In genomic region chr2:37784071-37784758, GRCh38 we compare ENCODE assay signal across 14 cellular contexts.
A peak's percentile ranks its signal among the peaks of the same experiment; 100 is the strongest.
DNase-seq lines count a peak whose midpoint lies in the region; TF ChIP-seq lines count a peak whose summit lies in the region.
"Had no signal": no experiment of that assay in that cellular context is flagged by ENCODE, and none has a peak within 500 bp of the region (broad histone marks: within the 10 kb centered on the region; RNA-seq: fewer than 3 reads in every experiment).

No MANE protein-coding gene starts in this region.

- H4K20me1 ChIP-seq in SK-N-SH (ENCODE audit: insufficient read depth) (no peaks in the 10 kb centered on the region), OCI-LY7 (ENCODE audit: insufficient read depth, low read length) (no peaks in the 10 kb centered on the region)

- POLR2A ChIA-PET in SK-N-SH (lab: Yijun Ruan, JAX), result no interaction called here
- POLR2A ChIA-PET in Caco-2 (lab: Charles Lee), result no interaction called here
- POLR2A ChIA-PET in OCI-LY7 (lab: Charles Lee), result no interaction called here

- H3K9ac ChIP-seq in SK-N-SH, result no peak overlapping the region
- H3K9ac ChIP-seq in mesenchymal stem cell (ENCODE audit: low read length), result no peak overlapping the region

- no peak for TF ChIP-seq RAD21 in SK-N-SH (IDR thresholded peaks at IDR 0.05; ENCODE audit: low read length)

- no peak overlapping the region for H3K4me3 Mint-ChIP-seq in Caco-2 (ENCODE audit: unreplicated experiment)
- no peak overlapping the region for H3K4me3 Mint-ChIP-seq in activated T-helper 2 cell treated with anti-CD3 and anti-CD28 coated beads, Interferon-gamma antibody, Interleukin-2, Interleukin-4, amounts not matched to agents 10 μg/mL and 5 μg/mL and 100 μg/mL, durations not matched to agents 14 hours and 24 hours and 36 hours (ENCODE audit: low read depth)
- H3K4me3 Mint-ChIP-seq: CD4-positive, alpha-beta T cell; H9; IgD-negative memory B cell had no signal

- DNase-seq in AG09319 (ENCODE audit: extremely low read depth, low read depth), result peak; percentile 76
- DNase-seq in EH (ENCODE audit: low read depth), result peak; percentile 30
- DNase-seq in SK-N-SH, result peak; percentile 61
- no peak for DNase-seq in mesenchymal stem cell
- no peak for DNase-seq in Caco-2
- DNase-seq in activated T-helper 2 cell treated with anti-CD3 and anti-CD28 coated beads, Interferon-gamma antibody, Interleukin-2, Interleukin-4, amounts not matched to agents 10 μg/mL and 5 μg/mL and 100 μg/mL, durations not matched to agents 14 hours and 24 hours and 36 hours (ENCODE audit: low spot score), result no peak
- DNase-seq in OCI-LY7 (ENCODE audit: low spot score), result no peak
- no peak for DNase-seq in MV-4-11 (lab: John Stamatoyannopoulos, UW)
- DNase-seq: CD4-positive, alpha-beta T cell; H9; NCI-H146; NCI-H2107; NCI-H526 treated with DMSO at 0.1 percent for 48 hours had no signal

- H4K8ac ChIP-seq in mesenchymal stem cell (ENCODE audit: low read length), result peak overlapping the region; percentile 82

- no peaks in the 10 kb centered on the region for H3K36me3 Mint-ChIP-seq in Caco-2 (ENCODE audit: insufficient read depth, unreplicated experiment)
- no peaks in the 10 kb centered on the region for H3K36me3 Mint-ChIP-seq in activated T-helper 2 cell treated with anti-CD3 and anti-CD28 coated beads, Interferon-gamma antibody, Interleukin-2, Interleukin-4, amounts not matched to agents 10 μg/mL and 5 μg/mL and 100 μg/mL, durations not matched to agents 14 hours and 24 hours and 36 hours (ENCODE audit: low read depth)

- H3K27ac ChIP-seq in SK-N-SH (ENCODE audit: low read depth in 2 of 2, low read length in 1 of 2) (peak overlapping the region in 1 of 2 experiments; percentile 81; a peak in 2 of 4 replicates), mesenchymal stem cell (ENCODE audit: low read length, poor library complexity, severe bottlenecking) (no peak overlapping the region), OCI-LY7 (ENCODE audit: low read depth, low read length, poor library complexity, severe bottlenecking) (no peak overlapping the region)

- H4K91ac ChIP-seq in mesenchymal stem cell (ENCODE audit: low read length), result peak overlapping the region; percentile 70

- WGBS in SK-N-SH (ENCODE audit: low lambda C conversion rate), result 53% methylated on average over 3 of the region's 3 CpGs
- WGBS in mesenchymal stem cell, result 100% methylated on average over 1 of the region's 3 CpGs

- CTCF ChIA-PET in SK-N-SH (lab: Yijun Ruan, JAX) (interaction anchor here (0.9 to 1.4 kb wide), 2 partner anchors 10 kb away, joined by 4 read pairs; no protein-coding TSS in a partner anchor), Caco-2 (lab: Charles Lee) (no interaction called here), OCI-LY7 (lab: Charles Lee; ENCODE audit: unreplicated experiment) (no interaction called here)

- peak in 1 of 2 experiments; percentile 73; a peak in 1 of 4 replicates for TF ChIP-seq EP300 in SK-N-SH (IDR thresholded peaks at IDR 0.05; ENCODE audit: borderline replicate concordance in 1 of 2, low read depth in 1 of 2, low read length in 1 of 2)

- peaks cover 29% of the 10 kb centered on the region for H3F3A ChIP-seq in SK-N-SH (replicated peaks; ENCODE audit: insufficient read depth)

- no peaks in the 10 kb centered on the region for H3K79me1 ChIP-seq in mesenchymal stem cell (replicated peaks; ENCODE audit: low read length, poor library complexity, severe bottlenecking)

- peak overlapping the region; percentile 68 to 88 for H3K4ac ChIP-seq in mesenchymal stem cell (ENCODE audit: low read depth in 1 of 2, low read length in 2 of 2)

- H3K14ac ChIP-seq in mesenchymal stem cell (ENCODE audit: low read length in 2 of 2), result peak overlapping the region in 1 of 2 experiments; percentile 87

- H3K18ac ChIP-seq in mesenchymal stem cell (ENCODE audit: low read depth in 1 of 2, low read length in 2 of 2), result peak overlapping the region; percentile 46 to 75

- intact Hi-C loops in Caco-2 (cut with micrococcal nuclease; ENCODE audit: unreplicated experiment), result no loop called here
- intact Hi-C loops in activated T-helper 2 cell treated with anti-CD3 and anti-CD28 coated beads, Interferon-gamma antibody, Interleukin-2, Interleukin-4, amounts not matched to agents 10 μg/mL and 5 μg/mL and 100 μg/mL, durations not matched to agents 14 hours and 24 hours and 36 hours (cut with micrococcal nuclease), result no loop called here
- intact Hi-C loops in OCI-LY7 (cut with micrococcal nuclease; ENCODE audit: unreplicated experiment), result no loop called here

- TF ChIP-seq CTCF in AG09319 (IDR thresholded peaks at IDR 0.05; ENCODE audit: low read depth, low read length), result no peak
- no peak for TF ChIP-seq CTCF in SK-N-SH (IDR thresholded peaks at IDR 0.05)
- TF ChIP-seq CTCF in Caco-2 (IDR thresholded peaks at IDR 0.05; ENCODE audit: insufficient read depth in 1 of 2, low read depth in 1 of 2, low read length in 1 of 2, severe bottlenecking in 1 of 2, unreplicated experiment in 1 of 2), result no peak
- no peak for TF ChIP-seq CTCF in OCI-LY7 (conservative IDR thresholded peaks at IDR 0.05; ENCODE audit: low read length)

- no peak overlapping the region for H3K27ac Mint-ChIP-seq in Caco-2 (ENCODE audit: unreplicated experiment)
- H3K27ac Mint-ChIP-seq in activated T-helper 2 cell treated with anti-CD3 and anti-CD28 coated beads, Interferon-gamma antibody, Interleukin-2, Interleukin-4, amounts not matched to agents 10 μg/mL and 5 μg/mL and 100 μg/mL, durations not matched to agents 14 hours and 24 hours and 36 hours, result no peak overlapping the region
- H3K27ac Mint-ChIP-seq: CD4-positive, alpha-beta T cell; H9; IgD-negative memory B cell had no signal

- H3K9me3 ChIP-seq in SK-N-SH (peaks cover 7% of the 10 kb centered on the region; the same call in 1 of the 2 replicates), mesenchymal stem cell (ENCODE audit: control insufficient read depth, low read length) (peaks cover 20% of the 10 kb centered on the region), Caco-2 (peaks cover 6% of the 10 kb centered on the region), OCI-LY7 (ENCODE audit: low read length) (peaks cover 6% of the 10 kb centered on the region; the same call in 1 of the 2 replicates)

- H3K27me3 Mint-ChIP-seq in Caco-2 (ENCODE audit: insufficient read depth, unreplicated experiment), result no peaks in the 10 kb centered on the region
- H3K27me3 Mint-ChIP-seq in activated T-helper 2 cell treated with anti-CD3 and anti-CD28 coated beads, Interferon-gamma antibody, Interleukin-2, Interleukin-4, amounts not matched to agents 10 μg/mL and 5 μg/mL and 100 μg/mL, durations not matched to agents 14 hours and 24 hours and 36 hours (ENCODE audit: low read depth), result no peaks in the 10 kb centered on the region
- H3K27me3 Mint-ChIP-seq: CD4-positive, alpha-beta T cell had no signal

- no peaks in the 10 kb centered on the region for H3K9me2 ChIP-seq in SK-N-SH
- H3K9me2 ChIP-seq in OCI-LY7 (ENCODE audit: insufficient read depth, low read length), result no peaks in the 10 kb centered on the region

- H3K4me3 ChIP-seq in SK-N-SH (ENCODE audit: low read depth in 2 of 2, low read length in 1 of 2) (no peak overlapping the region), mesenchymal stem cell (ENCODE audit: insufficient read depth in 1 of 2, low read depth in 1 of 2, low read length in 2 of 2) (no peak overlapping the region), Caco-2 (ENCODE audit: low read depth, low read length) (no peak overlapping the region), OCI-LY7 (ENCODE audit: low read depth, low read length, poor library complexity, severe bottlenecking) (no peak overlapping the region)

- H3K36me3 ChIP-seq in SK-N-SH (replicated peaks in 1 of 2; ENCODE audit: control insufficient read depth in 1 of 2, insufficient read depth in 2 of 2, low read length in 1 of 2), result no peaks in the 10 kb centered on the region
- no peaks in the 10 kb centered on the region for H3K36me3 ChIP-seq in mesenchymal stem cell (ENCODE audit: control insufficient read depth in 1 of 2, insufficient read depth in 2 of 2, low read depth in 1 of 2, low read length in 2 of 2)
- H3K36me3 ChIP-seq in Caco-2 (ENCODE audit: control insufficient read depth, insufficient read depth, low read length), result no peaks in the 10 kb centered on the region
- H3K36me3 ChIP-seq in OCI-LY7 (ENCODE audit: insufficient read depth, low read length), result no peaks in the 10 kb centered on the region

- H3K23ac ChIP-seq in mesenchymal stem cell (ENCODE audit: low read length in 2 of 2), result no peak overlapping the region

- H3K4me2 ChIP-seq in SK-N-SH, result no peak overlapping the region
- H3K4me2 ChIP-seq in mesenchymal stem cell (ENCODE audit: low read length, poor library complexity, severe bottlenecking), result no peak overlapping the region
- no peak overlapping the region for H3K4me2 ChIP-seq in OCI-LY7 (ENCODE audit: low read length)

- H2BK12ac ChIP-seq in mesenchymal stem cell (ENCODE audit: low read length in 2 of 2), result peak overlapping the region; percentile 91 to 96

- H2AK5ac ChIP-seq in mesenchymal stem cell (ENCODE audit: low read length, severe bottlenecking), result peak overlapping the region; percentile 84

- peaks cover 17% of the 10 kb centered on the region for H3K9me3 Mint-ChIP-seq in Caco-2 (ENCODE audit: unreplicated experiment)
- H3K9me3 Mint-ChIP-seq in activated T-helper 2 cell treated with anti-CD3 and anti-CD28 coated beads, Interferon-gamma antibody, Interleukin-2, Interleukin-4, amounts not matched to agents 10 μg/mL and 5 μg/mL and 100 μg/mL, durations not matched to agents 14 hours and 24 hours and 36 hours, result peaks cover 23% of the 10 kb centered on the region

- peaks cover 23% of the 10 kb centered on the region for H3K4me1 Mint-ChIP-seq in Caco-2 (ENCODE audit: low read depth, unreplicated experiment)
- no peaks in the 10 kb centered on the region for H3K4me1 Mint-ChIP-seq in activated T-helper 2 cell treated with anti-CD3 and anti-CD28 coated beads, Interferon-gamma antibody, Interleukin-2, Interleukin-4, amounts not matched to agents 10 μg/mL and 5 μg/mL and 100 μg/mL, durations not matched to agents 14 hours and 24 hours and 36 hours (ENCODE audit: low read depth)
- H3K4me1 Mint-ChIP-seq: IgD-negative memory B cell had no signal

- H2AFZ ChIP-seq in SK-N-SH (ENCODE audit: low read depth), result no peak overlapping the region
- no peak overlapping the region for H2AFZ ChIP-seq in mesenchymal stem cell (ENCODE audit: low read depth, low read length)
- no peak overlapping the region for H2AFZ ChIP-seq in OCI-LY7 (ENCODE audit: low read length)

- peak overlapping the region; percentile 66 for H2BK120ac ChIP-seq in mesenchymal stem cell (ENCODE audit: low read depth, low read length)

- no peaks in the 10 kb centered on the region for H3K27me3 ChIP-seq in SK-N-SH (ENCODE audit: insufficient read depth)
- no peaks in the 10 kb centered on the region for H3K27me3 ChIP-seq in mesenchymal stem cell (ENCODE audit: control insufficient read depth in 1 of 2, insufficient read depth in 1 of 2, low read length in 2 of 2)
- no peaks in the 10 kb centered on the region for H3K27me3 ChIP-seq in Caco-2 (replicated peaks; ENCODE audit: control insufficient read depth, insufficient read depth, low read length)

- BruUV-seq in Caco-2 (replicated peaks; lab: Mats Ljungman, UMichigan) (no TSS peak), OCI-LY7 (replicated peaks; lab: Mats Ljungman, UMichigan) (no TSS peak)

- H3K4me1 ChIP-seq in SK-N-SH (ENCODE audit: control insufficient read depth in 1 of 2, insufficient read depth in 2 of 2, low read depth in 1 of 2, low read length in 1 of 2) (peaks cover 12 to 25% of the 10 kb centered on the region in 2 experiments; a peak in 3 of 4 replicates), mesenchymal stem cell (ENCODE audit: control insufficient read depth, insufficient read depth, low read depth, low read length) (peaks cover 12% of the 10 kb centered on the region), Caco-2 (peaks cover 22% of the 10 kb centered on the region), OCI-LY7 (ENCODE audit: insufficient read depth, low read length, poor library complexity, severe bottlenecking) (no peaks in the 10 kb centered on the region)

- no peak overlapping the region for H2BK15ac ChIP-seq in mesenchymal stem cell (ENCODE audit: low read depth, poor library complexity, severe bottlenecking)

- no peaks in the 10 kb centered on the region for H3K79me2 ChIP-seq in SK-N-SH (ENCODE audit: insufficient read depth)
- H3K79me2 ChIP-seq in OCI-LY7 (ENCODE audit: insufficient read depth, low read depth, low read length), result no peaks in the 10 kb centered on the region

- H2BK5ac ChIP-seq in mesenchymal stem cell (ENCODE audit: low read depth, low read length, poor library complexity, severe bottlenecking), result no peak overlapping the region

Comparison
In these comparisons a context has a peak if more than half of its experiments do, and no peak if none do; other contexts are left out.
1. DNase-seq: peak in AG09319 (single experiment), EH (single experiment) and SK-N-SH (single experiment); none in mesenchymal stem cell (single experiment), Caco-2 (0 of 2), activated T-helper 2 cell treated with anti-CD3 and anti-CD28 coated beads, Interferon-gamma antibody, Interleukin-2, Interleukin-4, amounts not matched to agents 10 μg/mL and 5 μg/mL and 100 μg/mL, durations not matched to agents 14 hours and 24 hours and 36 hours (single experiment), OCI-LY7 (single experiment) and MV-4-11 (single experiment).